1 cellular context compared by ENCODE assay signal in genomic region chr2:33599175-33599942, GRCh38.
TF ChIP-seq lines count a peak whose summit lies in the region.

TSS of gene FAM98A (minus strand) at chr2:33599299. CDS start at chr2:33599221, 78 bp downstream.

TF ChIP-seq in HepG2, 621 proteins besides CTCF, POLR2A, EP300 and RAD21 (continued from another document and continues in another):
- TF ChIP-seq ARID3A (IDR thresholded peaks at IDR 0.05; ENCODE audit: low read depth, low read length): no peak
- TF ChIP-seq ZNF460 (CRISPR knock-in tag; IDR thresholded peaks at IDR 0.05; ENCODE audit: borderline replicate concordance): no peak
- no peak for TF ChIP-seq ZFP62 (CRISPR knock-in tag; IDR thresholded peaks at IDR 0.05)
- TF ChIP-seq TCF12 (IDR thresholded peaks at IDR 0.05): no peak
- 0 out of 2 replicates have a peak, but pooled peaks have one; percentile 32 for TF ChIP-seq TCF12 (CRISPR knock-in tag; IDR thresholded peaks at IDR 0.05)
- peak; percentile 83; the same call in 1 of the 2 replicates for TF ChIP-seq THAP7 (CRISPR knock-in tag; IDR thresholded peaks at IDR 0.05)
- 0 out of 2 replicates have a peak, but pooled peaks have one; percentile 9 for TF ChIP-seq ZNF768 (CRISPR knock-in tag; IDR thresholded peaks at IDR 0.05)
- peak; percentile 70; the same call in 1 of the 2 replicates for TF ChIP-seq ZMYM3 (CRISPR knock-in tag; IDR thresholded peaks at IDR 0.05)
- TF ChIP-seq, protein P1, sequence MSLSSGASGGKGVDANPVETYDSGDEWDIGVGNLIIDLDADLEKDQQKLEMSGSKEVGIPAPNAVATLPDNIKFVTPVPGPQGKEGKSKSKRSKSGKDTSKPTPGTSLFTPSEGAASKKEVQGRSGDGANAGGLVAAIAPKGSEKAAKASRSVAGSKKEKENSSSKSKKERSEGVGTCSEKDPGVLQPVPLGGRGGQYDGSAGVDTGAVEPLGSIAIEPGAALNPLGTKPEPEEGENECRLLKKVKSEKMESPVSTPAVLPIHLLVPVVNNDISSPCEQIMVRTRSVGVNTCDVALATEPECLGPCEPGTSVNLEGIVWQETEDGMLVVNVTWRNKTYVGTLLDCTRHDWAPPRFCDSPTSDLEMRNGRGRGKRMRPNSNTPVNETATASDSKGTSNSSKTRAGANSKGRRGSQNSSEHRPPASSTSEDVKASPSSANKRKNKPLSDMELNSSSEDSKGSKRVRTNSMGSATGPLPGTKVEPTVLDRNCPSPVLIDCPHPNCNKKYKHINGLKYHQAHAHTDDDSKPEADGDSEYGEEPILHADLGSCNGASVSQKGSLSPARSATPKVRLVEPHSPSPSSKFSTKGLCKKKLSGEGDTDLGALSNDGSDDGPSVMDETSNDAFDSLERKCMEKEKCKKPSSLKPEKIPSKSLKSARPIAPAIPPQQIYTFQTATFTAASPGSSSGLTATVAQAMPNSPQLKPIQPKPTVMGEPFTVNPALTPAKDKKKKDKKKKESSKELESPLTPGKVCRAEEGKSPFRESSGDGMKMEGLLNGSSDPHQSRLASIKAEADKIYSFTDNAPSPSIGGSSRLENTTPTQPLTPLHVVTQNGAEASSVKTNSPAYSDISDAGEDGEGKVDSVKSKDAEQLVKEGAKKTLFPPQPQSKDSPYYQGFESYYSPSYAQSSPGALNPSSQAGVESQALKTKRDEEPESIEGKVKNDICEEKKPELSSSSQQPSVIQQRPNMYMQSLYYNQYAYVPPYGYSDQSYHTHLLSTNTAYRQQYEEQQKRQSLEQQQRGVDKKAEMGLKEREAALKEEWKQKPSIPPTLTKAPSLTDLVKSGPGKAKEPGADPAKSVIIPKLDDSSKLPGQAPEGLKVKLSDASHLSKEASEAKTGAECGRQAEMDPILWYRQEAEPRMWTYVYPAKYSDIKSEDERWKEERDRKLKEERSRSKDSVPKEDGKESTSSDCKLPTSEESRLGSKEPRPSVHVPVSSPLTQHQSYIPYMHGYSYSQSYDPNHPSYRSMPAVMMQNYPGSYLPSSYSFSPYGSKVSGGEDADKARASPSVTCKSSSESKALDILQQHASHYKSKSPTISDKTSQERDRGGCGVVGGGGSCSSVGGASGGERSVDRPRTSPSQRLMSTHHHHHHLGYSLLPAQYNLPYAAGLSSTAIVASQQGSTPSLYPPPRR (CRISPR knock-in tag; IDR thresholded peaks at IDR 0.05; ENCODE audit: borderline replicate concordance): no peak
- TF ChIP-seq, protein P2, sequence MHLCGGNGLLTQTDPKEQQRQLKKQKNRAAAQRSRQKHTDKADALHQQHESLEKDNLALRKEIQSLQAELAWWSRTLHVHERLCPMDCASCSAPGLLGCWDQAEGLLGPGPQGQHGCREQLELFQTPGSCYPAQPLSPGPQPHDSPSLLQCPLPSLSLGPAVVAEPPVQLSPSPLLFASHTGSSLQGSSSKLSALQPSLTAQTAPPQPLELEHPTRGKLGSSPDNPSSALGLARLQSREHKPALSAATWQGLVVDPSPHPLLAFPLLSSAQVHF (CRISPR knock-in tag; IDR thresholded peaks at IDR 0.05): 0 out of 2 replicates have a peak, but pooled peaks have one; percentile 78
- TF ChIP-seq ZNF335 (CRISPR knock-in tag; IDR thresholded peaks at IDR 0.05): peak; percentile 42; the same call in 1 of the 2 replicates
- peak; percentile 96 for TF ChIP-seq SALL1 (CRISPR knock-in tag; IDR thresholded peaks at IDR 0.05)
- peak; percentile 14; the same call in 1 of the 2 replicates for TF ChIP-seq DNMT3B (CRISPR knock-in tag; conservative IDR thresholded peaks at IDR 0.05)
- peak; percentile 78 for TF ChIP-seq KMT2B (CRISPR knock-in tag; IDR thresholded peaks at IDR 0.05)
- no peak; the same call in 1 of the 2 replicates for TF ChIP-seq MAFG (CRISPR knock-in tag; IDR thresholded peaks at IDR 0.05)
- TF ChIP-seq ZNF18 (CRISPR knock-in tag; IDR thresholded peaks at IDR 0.05; ENCODE audit: insufficient replicate concordance): peak; percentile 55
- TF ChIP-seq MYC (CRISPR knock-in tag; IDR thresholded peaks at IDR 0.05; ENCODE audit: borderline replicate concordance): peak; percentile 93
- TF ChIP-seq ETV5 (CRISPR knock-in tag; IDR thresholded peaks at IDR 0.05; ENCODE audit: borderline replicate concordance): peak; percentile 31
- peak; percentile 51; the same call in 1 of the 2 replicates for TF ChIP-seq ZNF34 (CRISPR knock-in tag; IDR thresholded peaks at IDR 0.05; ENCODE audit: borderline replicate concordance)
- peak; percentile 86 for TF ChIP-seq ELF1 (CRISPR knock-in tag; IDR thresholded peaks at IDR 0.05)
- no peak for TF ChIP-seq HNF4G (IDR thresholded peaks at IDR 0.05; ENCODE audit: borderline replicate concordance, low read depth, low read length)
- no peak for TF ChIP-seq HNF4G (CRISPR knock-in tag; IDR thresholded peaks at IDR 0.05; ENCODE audit: borderline replicate concordance, low read depth)
- no peak for TF ChIP-seq U2AF1 (optimal IDR thresholded peaks at IDR 0.05; ENCODE audit: low read depth, low read length)
- no peak; the same call in 1 of the 2 replicates for TF ChIP-seq KDM4B (CRISPR knock-in tag; IDR thresholded peaks at IDR 0.05)
- TF ChIP-seq RNF219 (CRISPR knock-in tag; IDR thresholded peaks at IDR 0.05): 0 out of 2 replicates have a peak, but pooled peaks have one; percentile 51
- no peak for TF ChIP-seq RFX1 (IDR thresholded peaks at IDR 0.05)
- TF ChIP-seq ZSCAN21 (CRISPR knock-in tag; IDR thresholded peaks at IDR 0.05; ENCODE audit: borderline replicate concordance): peak; percentile 88
- TF ChIP-seq FOXO1 (CRISPR knock-in tag; IDR thresholded peaks at IDR 0.05): peak; percentile 4; the same call in 1 of the 2 replicates
- no peak for TF ChIP-seq GTF3A (CRISPR knock-in tag; conservative IDR thresholded peaks at IDR 0.05)
- TF ChIP-seq NR3C1 (CRISPR knock-in tag; IDR thresholded peaks at IDR 0.05): no peak
- peak; percentile 93 for TF ChIP-seq POGZ (CRISPR knock-in tag; IDR thresholded peaks at IDR 0.05)
- peak; percentile 13 for TF ChIP-seq MXD4 (CRISPR knock-in tag; IDR thresholded peaks at IDR 0.05)
- no peak for TF ChIP-seq MTF2 (CRISPR knock-in tag; IDR thresholded peaks at IDR 0.05; ENCODE audit: borderline replicate concordance)
- TF ChIP-seq ZBTB7A (CRISPR knock-in tag; IDR thresholded peaks at IDR 0.05): no peak
- peak; percentile 96 for TF ChIP-seq PRDM10 (CRISPR knock-in tag; IDR thresholded peaks at IDR 0.05; ENCODE audit: low read depth)
- peak; percentile 16; the same call in 1 of the 2 replicates for TF ChIP-seq ZBTB26 (CRISPR knock-in tag; IDR thresholded peaks at IDR 0.05; ENCODE audit: borderline replicate concordance)
- TF ChIP-seq, protein P3, sequence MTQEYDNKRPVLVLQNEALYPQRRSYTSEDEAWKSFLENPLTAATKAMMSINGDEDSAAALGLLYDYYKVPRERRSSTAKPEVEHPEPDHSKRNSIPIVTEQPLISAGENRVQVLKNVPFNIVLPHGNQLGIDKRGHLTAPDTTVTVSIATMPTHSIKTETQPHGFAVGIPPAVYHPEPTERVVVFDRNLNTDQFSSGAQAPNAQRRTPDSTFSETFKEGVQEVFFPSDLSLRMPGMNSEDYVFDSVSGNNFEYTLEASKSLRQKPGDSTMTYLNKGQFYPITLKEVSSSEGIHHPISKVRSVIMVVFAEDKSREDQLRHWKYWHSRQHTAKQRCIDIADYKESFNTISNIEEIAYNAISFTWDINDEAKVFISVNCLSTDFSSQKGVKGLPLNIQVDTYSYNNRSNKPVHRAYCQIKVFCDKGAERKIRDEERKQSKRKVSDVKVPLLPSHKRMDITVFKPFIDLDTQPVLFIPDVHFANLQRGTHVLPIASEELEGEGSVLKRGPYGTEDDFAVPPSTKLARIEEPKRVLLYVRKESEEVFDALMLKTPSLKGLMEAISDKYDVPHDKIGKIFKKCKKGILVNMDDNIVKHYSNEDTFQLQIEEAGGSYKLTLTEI (CRISPR knock-in tag; conservative IDR thresholded peaks at IDR 0.05): no peak
- TF ChIP-seq MEIS1 (CRISPR knock-in tag; IDR thresholded peaks at IDR 0.05; ENCODE audit: borderline replicate concordance): no peak
- TF ChIP-seq NFIC (IDR thresholded peaks at IDR 0.05; ENCODE audit: low read length): no peak
- TF ChIP-seq ZNF530 (CRISPR knock-in tag; IDR thresholded peaks at IDR 0.05; ENCODE audit: low read depth): no peak
- 0 out of 2 replicates have a peak, but pooled peaks have one; percentile 34 for TF ChIP-seq AKAP8 (CRISPR knock-in tag; IDR thresholded peaks at IDR 0.05)
- peak; percentile 76 for TF ChIP-seq AGO1 (IDR thresholded peaks at IDR 0.05; ENCODE audit: low read depth, low read length, poor library complexity, severe bottlenecking)
- TF ChIP-seq NKX3-1 (CRISPR knock-in tag; IDR thresholded peaks at IDR 0.05): peak; percentile 93
- TF ChIP-seq ZNF33A (CRISPR knock-in tag; IDR thresholded peaks at IDR 0.05; ENCODE audit: borderline replicate concordance): no peak
- no peak; the same call in 1 of the 2 replicates for TF ChIP-seq FOXC1 (CRISPR knock-in tag; IDR thresholded peaks at IDR 0.05; ENCODE audit: borderline replicate concordance)
- no peak for TF ChIP-seq ZNF296 (CRISPR knock-in tag; conservative IDR thresholded peaks at IDR 0.05)
- peak; percentile 81 for TF ChIP-seq SRF (IDR thresholded peaks at IDR 0.05; ENCODE audit: low read depth, low read length)
- TF ChIP-seq ATM (IDR thresholded peaks at IDR 0.05; ENCODE audit: borderline replicate concordance): no peak
